Comparison of ENCODE assay signal across 8 cellular contexts in the genomic region with DNA sequence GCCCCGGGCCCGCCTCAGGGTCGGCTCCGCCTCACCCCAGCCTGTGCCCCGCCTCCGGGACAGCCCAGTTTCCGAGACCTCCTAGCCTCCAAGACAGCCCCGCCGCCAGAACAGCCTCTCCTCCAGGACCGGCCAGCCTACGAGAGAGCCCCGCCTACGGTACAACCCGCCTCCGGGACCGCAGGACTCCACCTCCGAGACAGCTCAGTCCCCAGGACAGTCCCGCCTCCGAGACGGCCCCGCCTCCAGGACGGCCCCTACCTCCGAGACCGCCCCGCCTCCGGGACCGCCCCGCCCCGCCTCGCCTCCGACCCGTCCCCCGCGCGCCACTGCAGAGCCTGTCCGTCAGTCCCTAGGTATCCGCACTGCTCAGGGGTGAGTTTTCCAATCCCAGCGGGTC. TPM values are rescaled to one million over a fixed set of nuclear protein-coding genes. Genes with fewer than 3 reads are reported as not detected.
DNase-seq lines count a peak whose midpoint lies in the region; ATAC-seq, FAIRE-seq and TF ChIP-seq lines count a peak whose summit lies in the region.
"Not testable (repeated sequence)": the region's sequence is repeated elsewhere in the genome, so short reads cannot be mapped to it uniquely, and the experiment has no call there.

A gene (plus strand): TSS at position 329 of the 400 bp plus-strand sequence.

- not testable (repeated sequence) for TF ChIP-seq CTCF in sigmoid colon (IDR thresholded peaks at IDR 0.05)

- H3K4me3 Mint-ChIP-seq in stimulated activated naive CD8-positive, alpha-beta T cell treated with anti-CD3 and anti-CD28 coated beads, Interleukin-15, Interleukin-2, amounts not matched to agents 100 ng/mL and 50 ng/mL, for 24 hours = peak within 1 kb of the TSS; percentile 35

- H3K4me1 ChIP-seq in sigmoid colon = not testable (repeated sequence)

- H3K9me3 Mint-ChIP-seq in stimulated activated naive CD8-positive, alpha-beta T cell treated with anti-CD3 and anti-CD28 coated beads, Interleukin-15, Interleukin-2, amounts not matched to agents 100 ng/mL and 50 ng/mL, for 24 hours = not testable (repeated sequence)

- not testable (repeated sequence) for TF ChIP-seq EP300 in sigmoid colon (IDR thresholded peaks at IDR 0.05)

- FAIRE-seq in GM12892 (lab: Jason Lieb, UNC) = peak; percentile 83

- not testable (repeated sequence) for H3K36me3 ChIP-seq in sigmoid colon

- 0% methylated on average over 20 of the region's 38 CpGs; no CpG with 5 or more reads in 1 of the 2 donors for WGBS in sigmoid colon, 2 donors

- not testable (repeated sequence) for H3K27ac Mint-ChIP-seq in stimulated activated naive CD8-positive, alpha-beta T cell treated with anti-CD3 and anti-CD28 coated beads, Interleukin-15, Interleukin-2, amounts not matched to agents 100 ng/mL and 50 ng/mL, for 24 hours

- H3K36me3 Mint-ChIP-seq in stimulated activated naive CD8-positive, alpha-beta T cell treated with anti-CD3 and anti-CD28 coated beads, Interleukin-15, Interleukin-2, amounts not matched to agents 100 ng/mL and 50 ng/mL, for 24 hours (ENCODE audit: low read depth) = not testable (repeated sequence)

- not testable (repeated sequence) for H3K27ac ChIP-seq in sigmoid colon

- ATAC-seq in GM21423 (IDR thresholded peaks at IDR 0.05; ENCODE audit: unreplicated experiment) (peak; percentile 85), HG03060 (IDR thresholded peaks at IDR 0.05; ENCODE audit: low read depth, unreplicated experiment) (peak; percentile 69), esophagus mucosa (peak; percentile 99)

- not testable (repeated sequence) for TF ChIP-seq POLR2A in GM12892 (IDR thresholded peaks at IDR 0.05; ENCODE audit: low read depth, low read length); sigmoid colon (IDR thresholded peaks at IDR 0.05)

- not testable (repeated sequence) for H3K4me1 Mint-ChIP-seq in stimulated activated naive CD8-positive, alpha-beta T cell treated with anti-CD3 and anti-CD28 coated beads, Interleukin-15, Interleukin-2, amounts not matched to agents 100 ng/mL and 50 ng/mL, for 24 hours (ENCODE audit: low read depth)

- not testable (repeated sequence) for H3K9me3 ChIP-seq in sigmoid colon

- H3K27me3 Mint-ChIP-seq in stimulated activated naive CD8-positive, alpha-beta T cell treated with anti-CD3 and anti-CD28 coated beads, Interleukin-15, Interleukin-2, amounts not matched to agents 100 ng/mL and 50 ng/mL, for 24 hours = not testable (repeated sequence)

- not testable (repeated sequence) for H3K27me3 ChIP-seq in sigmoid colon

- DNase-seq in GM12892 (ENCODE audit: insufficient read length); sigmoid colon: not testable (repeated sequence)
- peak; percentile 75 to 81 for DNase-seq in activated T-cell treated with anti-CD3 and anti-CD28 coated beads, Interleukin-2, amount 50 U/mL, for 48 hours

- peak within 1 kb of the TSS in 3 of 4 donors; percentile 32 to 45 (median 34) for H3K4me3 ChIP-seq in sigmoid colon

- intact Hi-C loops in T-helper 1 cell treated with Interleukin-12 subunit alpha and Interleukin-12 subunit beta and Interleukin-4 antibody, amounts not matched to agents 30 ng/mL and 1 ng/mL, for 36 hours (cut with micrococcal nuclease); sigmoid colon (cut with DNase I): not testable (repeated sequence)

RNA-seq across cellular contexts. Expression of the gene that starts here (rescaled TPM):
- 11.8 TPM for polyA plus RNA-seq in GM12892 (2012; ENCODE audit: missing spikeins)
- 28.7 and 31.2 TPM in 2 replicates for total RNA-seq in T-helper 1 cell treated with Interleukin-12 subunit alpha and Interleukin-12 subunit beta and Interleukin-4 antibody, amounts not matched to agents 30 ng/mL and 1 ng/mL, for 36 hours
- total RNA-seq in esophagus mucosa = 9.8 TPM
- total RNA-seq in sigmoid colon = 1 to 10 TPM in 2 of 4 donors, under 1 TPM in 2; 0.82 to 2.9 (median 1.5) TPM
- polyA plus RNA-seq in sigmoid colon = 1 to 10 TPM in 2 of 3 donors, under 1 TPM in 1; 0.92 to 3.2 (median 1.2) TPM
